Comparison of ENCODE assay signal across 24 cellular contexts in the genomic region with DNA sequence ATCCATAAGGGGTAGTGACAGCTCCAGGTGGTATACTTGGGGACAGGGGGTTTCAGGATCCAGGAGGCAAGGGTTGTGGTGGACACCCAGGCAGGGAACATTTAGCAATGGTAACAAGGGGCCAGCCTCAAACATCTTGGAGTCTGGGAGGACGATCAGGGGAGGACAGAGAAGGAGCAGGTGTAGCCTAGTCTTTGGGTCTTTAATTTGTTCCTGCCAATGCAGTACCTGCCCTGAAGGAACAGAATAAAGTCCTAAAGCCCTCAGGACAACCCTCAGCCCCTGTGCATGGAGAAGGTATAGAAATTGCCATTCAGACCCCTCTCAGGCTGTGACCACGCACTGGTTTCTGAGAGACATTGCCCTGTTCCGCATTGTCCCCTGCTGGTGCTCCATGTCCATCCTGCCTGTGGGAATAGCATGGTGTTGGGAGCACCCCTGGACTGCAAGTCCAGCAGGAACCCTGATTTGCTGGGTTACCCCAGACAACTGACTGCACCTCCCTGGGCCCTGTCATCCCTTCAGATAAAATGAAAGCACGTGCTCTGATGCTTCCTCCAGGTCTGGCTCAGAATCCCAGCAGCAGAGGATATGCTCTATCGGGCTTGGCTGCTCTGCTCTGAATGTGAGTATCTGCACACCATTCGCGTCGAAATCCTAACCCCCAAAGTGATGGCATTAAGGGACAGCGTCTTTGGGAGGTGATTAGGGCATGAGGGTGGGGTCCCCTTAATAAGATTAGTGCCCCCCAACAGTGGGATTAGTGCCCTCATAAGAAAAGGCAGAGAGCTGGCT. TPM values are rescaled to one million over a fixed set of nuclear protein-coding genes. Genes with fewer than 3 reads are reported as not detected.
A peak's percentile ranks its signal among the peaks of the same experiment; 100 is the strongest.
DNase-seq lines count a peak whose midpoint lies in the region; ATAC-seq, FAIRE-seq and TF ChIP-seq lines count a peak whose summit lies in the region.
"Had no signal": no experiment of that assay in that cellular context is flagged by ENCODE, and none has a peak within 500 bp of the region (broad histone marks: within the 10 kb centered on the region; RNA-seq: fewer than 3 reads in every experiment).

No MANE protein-coding gene starts in this region.

- H3K4me3 ChIP-seq in esophagus muscularis mucosa (no peak overlapping the region), osteoblast (ENCODE audit: insufficient read depth, low read length) (no peak overlapping the region), small intestine (ENCODE audit: low read depth in 1 of 2, low read length in 2 of 2) (no peak overlapping the region)
- H3K4me3 ChIP-seq: BLaER1 had no signal

- 90% methylated on average over 5 of the region's 9 CpGs for WGBS in esophagus muscularis mucosa
- 92 to 96% (median 92%) methylated on average over 9 of the region's 9 CpGs for WGBS in small intestine, 3 donors

- FAIRE-seq in small intestine (lab: Jason Lieb, UNC) = no peak
- FAIRE-seq: GM12892, GM18507, HepG2 had no signal

- TF ChIP-seq POLR2A in esophagus muscularis mucosa (IDR thresholded peaks at IDR 0.05; ENCODE audit: low read depth) = no peak

- H3K9me3 ChIP-seq in esophagus muscularis mucosa (no peaks in the 10 kb centered on the region), osteoblast (ENCODE audit: low read depth, low read length) (no peaks in the 10 kb centered on the region), small intestine (ENCODE audit: control insufficient read depth, low read depth) (no peaks in the 10 kb centered on the region)
- H3K9me3 ChIP-seq: BLaER1 had no signal

- H2AFZ ChIP-seq in osteoblast (ENCODE audit: low read length) = no peak overlapping the region

- TF ChIP-seq CTCF in esophagus muscularis mucosa (IDR thresholded peaks at IDR 0.05) (no peak), osteoblast (IDR thresholded peaks at IDR 0.05; ENCODE audit: extremely low read depth, low read depth, low read length) (no peak)

- peak overlapping the region in 1 of 2 donors; percentile 52 for H3K27ac Mint-ChIP-seq in stimulated activated naive CD8-positive, alpha-beta T cell treated with anti-CD3 and anti-CD28 coated beads, Interleukin-15, amount 100 ng/mL, for 72 hours
- no peak overlapping the region for H3K27ac Mint-ChIP-seq in activated CD4-positive, alpha-beta T cell treated with anti-CD3 and anti-CD28 coated beads, Interleukin-2, amount 10 ng/mL, durations not matched to agents 24 days and 14 days
- H3K27ac Mint-ChIP-seq: CD14-positive monocyte; CD4-positive, alpha-beta memory T cell; HFFc6 had no signal

- peaks cover 0 to 10% (median 0%) of the 10 kb centered on the region in 4 donors for H3K27me3 ChIP-seq in esophagus muscularis mucosa
- peaks cover 2% of the 10 kb centered on the region for H3K27me3 ChIP-seq in osteoblast (ENCODE audit: insufficient read depth, low read length)
- no peaks in the 10 kb centered on the region for H3K27me3 ChIP-seq in small intestine (ENCODE audit: control insufficient read depth in 2 of 2, insufficient read depth in 2 of 2, low read length in 2 of 2)
- H3K27me3 ChIP-seq: BLaER1 had no signal

- H3K4me1 ChIP-seq in esophagus muscularis mucosa (no peaks in the 10 kb centered on the region), osteoblast (ENCODE audit: insufficient read depth, low read length) (no peaks in the 10 kb centered on the region), small intestine (ENCODE audit: control insufficient read depth in 2 of 2, insufficient read depth in 1 of 2, low read depth in 1 of 2, low read length in 1 of 2) (peaks cover 0 to 2% of the 10 kb centered on the region in 2 donors)
- H3K4me1 ChIP-seq: BLaER1 had no signal

- no peaks in the 10 kb centered on the region for H3K9me3 Mint-ChIP-seq in stimulated activated naive CD8-positive, alpha-beta T cell treated with anti-CD3 and anti-CD28 coated beads, Interleukin-15, amount 100 ng/mL, for 72 hours
- no peaks in the 10 kb centered on the region for H3K9me3 Mint-ChIP-seq in activated CD4-positive, alpha-beta T cell treated with anti-CD3 and anti-CD28 coated beads, Interleukin-2, amount 10 ng/mL, durations not matched to agents 24 days and 14 days
- H3K9me3 Mint-ChIP-seq: HFFc6 had no signal

- no peaks in the 10 kb centered on the region for H3K36me3 Mint-ChIP-seq in activated CD4-positive, alpha-beta T cell treated with anti-CD3 and anti-CD28 coated beads, Interleukin-2, amount 10 ng/mL, durations not matched to agents 24 days and 14 days (ENCODE audit: low read depth)
- H3K36me3 Mint-ChIP-seq: CD14-positive monocyte; CD4-positive, alpha-beta memory T cell had no signal

- ATAC-seq in stimulated activated naive CD8-positive, alpha-beta T cell treated with anti-CD3 and anti-CD28 coated beads, Interleukin-15, amount 100 ng/mL, for 72 hours = peak; percentile 11
- no peak for ATAC-seq in stimulated activated naive CD8-positive, alpha-beta T cell treated with anti-CD3 and anti-CD28 coated beads, Interleukin-15, Interleukin-2, amounts not matched to agents 100 U/mL and 50 U/mL, for 24 hours
- ATAC-seq: HCT116, HepG2 had no signal

- no peaks in the 10 kb centered on the region for H3K27me3 Mint-ChIP-seq in stimulated activated naive CD8-positive, alpha-beta T cell treated with anti-CD3 and anti-CD28 coated beads, Interleukin-15, amount 100 ng/mL, for 72 hours
- peaks cover 2% of the 10 kb centered on the region for H3K27me3 Mint-ChIP-seq in activated CD4-positive, alpha-beta T cell treated with anti-CD3 and anti-CD28 coated beads, Interleukin-2, amount 10 ng/mL, durations not matched to agents 24 days and 14 days

- H3K27ac ChIP-seq in esophagus muscularis mucosa (replicated peaks in 1 of 4) = no peak overlapping the region
- no peak overlapping the region for H3K27ac ChIP-seq in osteoblast (ENCODE audit: low read depth, low read length)
- H3K27ac ChIP-seq in small intestine (ENCODE audit: low read depth in 1 of 2, low read length in 1 of 2) = no peak overlapping the region
- H3K27ac ChIP-seq: BLaER1 had no signal

- DNase-seq in stimulated activated naive CD8-positive, alpha-beta T cell treated with anti-CD3 and anti-CD28 coated beads, Interleukin-15, amount 100 ng/mL, for 72 hours = no peak
- no peak for DNase-seq in stimulated activated naive CD8-positive, alpha-beta T cell treated with anti-CD3 and anti-CD28 coated beads, Interleukin-15, Interleukin-2, amounts not matched to agents 100 U/mL and 50 U/mL, for 24 hours
- DNase-seq in esophagus muscularis mucosa (ENCODE audit: extremely low spot score) (peak; percentile 84), osteoblast (ENCODE audit: insufficient read length, low spot score, missing footprints) (peak; percentile 67), small intestine (no peak), putamen (ENCODE audit: low spot score) (no peak)
- DNase-seq in activated CD4-positive, alpha-beta T cell treated with anti-CD3 and anti-CD28 coated beads, Interleukin-2, amount 10 ng/mL, durations not matched to agents 24 days and 14 days = no peak
- DNase-seq: 8988T; CD4-positive, alpha-beta memory T cell; DMS153; DMS79; GDM1; GOT3; H7; HFFc6 had no signal

- H3K36me3 ChIP-seq in esophagus muscularis mucosa = no peaks in the 10 kb centered on the region
- H3K36me3 ChIP-seq in osteoblast (ENCODE audit: insufficient read depth, low read length) = no peaks in the 10 kb centered on the region
- H3K36me3 ChIP-seq in small intestine (ENCODE audit: control insufficient read depth in 2 of 2, insufficient read depth in 2 of 2, low read length in 2 of 2) = peaks cover 2 to 20% of the 10 kb centered on the region in 2 donors
- H3K36me3 ChIP-seq: BLaER1 had no signal

- H3K79me2 ChIP-seq in osteoblast (ENCODE audit: insufficient read depth, low read length) = no peaks in the 10 kb centered on the region

- intact Hi-C loops in esophagus muscularis mucosa (cut with DNase I) = no loop called here
- intact Hi-C loops in activated CD4-positive, alpha-beta T cell treated with anti-CD3 and anti-CD28 coated beads, Interleukin-2, amount 10 ng/mL, durations not matched to agents 24 days and 14 days (cut with micrococcal nuclease) = no loop called here

- no peak overlapping the region for H3K4me2 ChIP-seq in osteoblast (ENCODE audit: insufficient read depth, low read length)
- H3K4me2 ChIP-seq: BLaER1 had no signal

- no peaks in the 10 kb centered on the region for H3K4me1 Mint-ChIP-seq in stimulated activated naive CD8-positive, alpha-beta T cell treated with anti-CD3 and anti-CD28 coated beads, Interleukin-15, amount 100 ng/mL, for 72 hours
- H3K4me1 Mint-ChIP-seq in activated CD4-positive, alpha-beta T cell treated with anti-CD3 and anti-CD28 coated beads, Interleukin-2, amount 10 ng/mL, durations not matched to agents 24 days and 14 days = no peaks in the 10 kb centered on the region
- H3K4me1 Mint-ChIP-seq: CD14-positive monocyte had no signal

- no peak overlapping the region for H3K4me3 Mint-ChIP-seq in stimulated activated naive CD8-positive, alpha-beta T cell treated with anti-CD3 and anti-CD28 coated beads, Interleukin-15, amount 100 ng/mL, for 72 hours
- no peak overlapping the region for H3K4me3 Mint-ChIP-seq in activated CD4-positive, alpha-beta T cell treated with anti-CD3 and anti-CD28 coated beads, Interleukin-2, amount 10 ng/mL, durations not matched to agents 24 days and 14 days
- H3K4me3 Mint-ChIP-seq: CD14-positive monocyte; CD4-positive, alpha-beta memory T cell; HFFc6 had no signal

- no peaks in the 10 kb centered on the region for H4K20me1 ChIP-seq in osteoblast (ENCODE audit: insufficient read depth, low read length)
- H4K20me1 ChIP-seq: BLaER1 had no signal

- TF ChIP-seq EP300 in esophagus muscularis mucosa (IDR thresholded peaks at IDR 0.05) = no peak

RNA-seq across cellular contexts. Expression of gene DDC, which starts 24.2 kb away (rescaled TPM):
- total RNA-seq in esophagus muscularis mucosa (not detected), osteoblast (not detected in 2 replicates)
- 100 to 1,000 TPM; 127 to 689 (median 418) TPM for polyA plus RNA-seq in small intestine
- 0.19 and 0.35 TPM in 2 replicates for total RNA-seq in activated CD4-positive, alpha-beta T cell treated with anti-CD3 and anti-CD28 coated beads, Interleukin-2, amount 10 ng/mL, durations not matched to agents 24 days and 14 days
- total RNA-seq: A673; CD4-positive, alpha-beta memory T cell; Daoy; HFFc6 had no signal
- polyA plus RNA-seq: AG04450; CD14-positive monocyte; CD4-positive, alpha-beta memory T cell had no signal

Comparison
In these comparisons a context has a peak if more than half of its experiments do, and no peak if none do; other contexts are left out.
1. DNase-seq: peak in esophagus muscularis mucosa (single experiment) and osteoblast (single experiment); none in stimulated activated naive CD8-positive, alpha-beta T cell treated with anti-CD3 and anti-CD28 coated beads, Interleukin-15, amount 100 ng/mL, for 72 hours (0 of 2), stimulated activated naive CD8-positive, alpha-beta T cell treated with anti-CD3 and anti-CD28 coated beads, Interleukin-15, Interleukin-2, amounts not matched to agents 100 U/mL and 50 U/mL, for 24 hours (single experiment), small intestine (single experiment), activated CD4-positive, alpha-beta T cell treated with anti-CD3 and anti-CD28 coated beads, Interleukin-2, amount 10 ng/mL, durations not matched to agents 24 days and 14 days (single experiment) and putamen (single experiment).